In the genomic region with DNA sequence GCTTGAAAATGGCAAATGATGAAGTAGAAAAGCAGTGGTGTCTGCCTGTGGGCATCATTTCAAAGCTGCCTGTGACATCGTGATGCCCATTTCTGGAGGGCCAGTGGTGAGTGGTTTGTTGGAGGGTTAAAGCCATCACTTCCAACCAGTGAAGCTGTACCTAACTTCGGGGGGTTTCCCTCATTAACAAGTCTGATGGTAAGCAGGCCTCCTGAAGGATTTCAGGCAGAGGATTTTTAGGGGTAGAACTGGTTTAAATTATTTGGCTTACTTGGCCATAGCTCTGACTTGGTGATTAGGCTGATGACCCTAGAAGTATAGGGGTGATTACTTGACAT, we compare ENCODE assay signal across 10 cellular contexts. TPM values are rescaled to one million over a fixed set of nuclear protein-coding genes. Genes with fewer than 3 reads are reported as not detected.
DNase-seq lines count a peak whose midpoint lies in the region; ATAC-seq, FAIRE-seq and TF ChIP-seq lines count a peak whose summit lies in the region.
"Had no signal": no experiment of that assay in that cellular context is flagged by ENCODE, and none has a peak within 500 bp of the region (broad histone marks: within the 10 kb centered on the region; RNA-seq: fewer than 3 reads in every experiment).

No MANE protein-coding gene starts in this region.

- peaks cover 0 to 1% (median 0%) of the 10 kb centered on the region in 11 donors for H3K9me3 Mint-ChIP-seq in naive thymus-derived CD4-positive, alpha-beta T cell

- no TSS peak for BruUV-seq in PC-9 (replicated peaks; lab: Mats Ljungman, UMichigan)

- H3K4me2 ChIP-seq in PC-9 = 0 out of 2 replicates have a peak overlapping the region, but pooled peaks have one; percentile 5

- intact Hi-C loops in PC-9 (cut with micrococcal nuclease; ENCODE audit: unreplicated experiment) = no loop called here
- intact Hi-C loops in naive thymus-derived CD4-positive, alpha-beta T cell (cut with micrococcal nuclease) = loop anchor here (2.0 to 5.0 kb wide), 2 partner anchors 14 to 34 kb away; no protein-coding TSS in a partner anchor

- H3K27ac Mint-ChIP-seq in naive thymus-derived CD4-positive, alpha-beta T cell = peak overlapping the region; percentile 74 to 96 (median 84)

- no peaks in the 10 kb centered on the region for H3K27me3 ChIP-seq in PC-9 (ENCODE audit: insufficient read depth, low read depth)
- no peaks in the 10 kb centered on the region for H3K27me3 ChIP-seq in naive thymus-derived CD4-positive, alpha-beta T cell (ENCODE audit: control insufficient read depth in 2 of 2, insufficient read depth in 2 of 2, low read length in 2 of 2)
- no peaks in the 10 kb centered on the region for H3K27me3 ChIP-seq in small intestine (ENCODE audit: control insufficient read depth in 2 of 2, insufficient read depth in 2 of 2, low read length in 2 of 2)

- no peak overlapping the region for H3K27ac ChIP-seq in PC-9
- peak overlapping the region; percentile 55 for H3K27ac ChIP-seq in naive thymus-derived CD4-positive, alpha-beta T cell (ENCODE audit: low read depth, low read length)
- H3K27ac ChIP-seq in small intestine (ENCODE audit: low read depth in 1 of 2, low read length in 1 of 2) = no peak overlapping the region

- peak overlapping the region; percentile 20 to 78 (median 56) for H3K4me3 Mint-ChIP-seq in naive thymus-derived CD4-positive, alpha-beta T cell

- no peaks in the 10 kb centered on the region for H3K9me2 ChIP-seq in PC-9 (ENCODE audit: insufficient read depth)

- peaks cover 0 to 51% (median 35%) of the 10 kb centered on the region in 5 donors for H3K36me3 Mint-ChIP-seq in naive thymus-derived CD4-positive, alpha-beta T cell

- 55 to 69% (median 58%) methylated on average over 2 of the region's 2 CpGs for WGBS in small intestine, 3 donors

- CTCF ChIA-PET in PC-9 (lab: Charles Lee) = no interaction called here
- CTCF ChIA-PET in naive thymus-derived CD4-positive, alpha-beta T cell (lab: Charles Lee) = interaction anchor here (1.0 kb wide), 1 partner anchor 13 kb away, joined by 6 read pairs; no protein-coding TSS in a partner anchor

- H3K79me2 ChIP-seq in PC-9 (ENCODE audit: low read depth) = peaks cover 67% of the 10 kb centered on the region

- no peaks in the 10 kb centered on the region for H3K27me3 Mint-ChIP-seq in naive thymus-derived CD4-positive, alpha-beta T cell

- H4K20me1 ChIP-seq in PC-9 (ENCODE audit: insufficient read depth) = no peaks in the 10 kb centered on the region

- H2AFZ ChIP-seq in PC-9 = no peak overlapping the region

- H3K4me1 ChIP-seq in PC-9 (replicated peaks; ENCODE audit: insufficient read depth) (peaks cover 37% of the 10 kb centered on the region), small intestine (ENCODE audit: control insufficient read depth in 2 of 2, insufficient read depth in 1 of 2, low read depth in 1 of 2, low read length in 1 of 2) (peaks cover 0 to 5% of the 10 kb centered on the region in 2 donors)
- peaks cover 63 to 88% of the 10 kb centered on the region in 2 donors for H3K4me1 ChIP-seq in naive thymus-derived CD4-positive, alpha-beta T cell (ENCODE audit: control insufficient read depth in 2 of 2, insufficient read depth in 2 of 2, low read length in 2 of 2)

- TF ChIP-seq CTCF in GM12865 (IDR thresholded peaks at IDR 0.05; ENCODE audit: insufficient read depth, low read depth, low read length, missing control alignments) (no peak), PC-9 (conservative IDR thresholded peaks at IDR 0.05) (no peak)

- no peak for FAIRE-seq in small intestine (lab: Jason Lieb, UNC)

- H3K4me3 ChIP-seq in GM12865 (ENCODE audit: low read depth, low read length) (peak overlapping the region; percentile 17; the same call in 1 of the 2 replicates), PC-9 (no peak overlapping the region), small intestine (ENCODE audit: low read depth in 1 of 2, low read length in 2 of 2) (no peak overlapping the region)
- H3K4me3 ChIP-seq in naive thymus-derived CD4-positive, alpha-beta T cell (ENCODE audit: low read length) = no peak overlapping the region

- DNase-seq in GM12865 (ENCODE audit: low read depth) (peak; percentile 46), PC-9 (no peak), NCI-H82 (lab: John Stamatoyannopoulos, UW) (no peak), DMS53 treated with DMSO at 0.1 percent for 48 hours (lab: John Stamatoyannopoulos, UW; ENCODE audit: unreplicated experiment) (no peak), small intestine (no peak), NCI-H2029 (lab: John Stamatoyannopoulos, UW) (no peak)
- DNase-seq in naive thymus-derived CD4-positive, alpha-beta T cell = peak in 1 of 9 donors; percentile 28
- DNase-seq: activated CD4-positive, alpha-beta T cell treated with anti-CD3 and anti-CD28 coated beads, Interleukin-2, amount 50 U/mL, for 4 hours; effector CD4-positive, alpha-beta T cell had no signal

- peak; percentile 37 for ATAC-seq in GM21447 (IDR thresholded peaks at IDR 0.05; ENCODE audit: unreplicated experiment)
- ATAC-seq in naive thymus-derived CD4-positive, alpha-beta T cell = peak; percentile 36

- POLR2A ChIA-PET in PC-9 (lab: Charles Lee; ENCODE audit: unreplicated experiment) = no interaction called here
- POLR2A ChIA-PET in naive thymus-derived CD4-positive, alpha-beta T cell (lab: Charles Lee) = interaction anchor here (0.7 to 2.5 kb wide), 6 partner anchors 9 to 127 kb away, joined by 3 to 11 read pairs (median 3); no protein-coding TSS in a partner anchor

- H3K9me3 ChIP-seq in PC-9 (ENCODE audit: insufficient read depth, low read depth) (no peaks in the 10 kb centered on the region), small intestine (ENCODE audit: control insufficient read depth, low read depth) (no peaks in the 10 kb centered on the region)
- H3K9me3 ChIP-seq in naive thymus-derived CD4-positive, alpha-beta T cell (ENCODE audit: control insufficient read depth in 2 of 3, low read length in 3 of 3) = no peaks in the 10 kb centered on the region

- H3F3A ChIP-seq in PC-9 (ENCODE audit: insufficient read depth, low read depth) = peaks cover under 1% of the 10 kb centered on the region; the same call in 1 of the 2 replicates

- H3K36me3 ChIP-seq in PC-9 (ENCODE audit: low read depth) = no peaks in the 10 kb centered on the region
- no peaks in the 10 kb centered on the region for H3K36me3 ChIP-seq in naive thymus-derived CD4-positive, alpha-beta T cell (ENCODE audit: control insufficient read depth in 2 of 3, insufficient read depth in 3 of 3, low read length in 3 of 3)
- H3K36me3 ChIP-seq in small intestine (ENCODE audit: control insufficient read depth in 2 of 2, insufficient read depth in 2 of 2, low read length in 2 of 2) = no peaks in the 10 kb centered on the region

- peaks cover 60 to 98% (median 94%) of the 10 kb centered on the region in 7 donors for H3K4me1 Mint-ChIP-seq in naive thymus-derived CD4-positive, alpha-beta T cell

RNA-seq across cellular contexts. Expression of a gene that starts 10.7 kb away (rescaled TPM):
- total RNA-seq in PC-9 (2021) = 15.0 and 16.4 TPM in 2 replicates
- total RNA-seq in naive thymus-derived CD4-positive, alpha-beta T cell = 100 to 1,000 TPM; 102 to 162 (median 130) TPM
- polyA plus RNA-seq in naive thymus-derived CD4-positive, alpha-beta T cell = 100 to 1,000 TPM; 261 to 285 TPM
- polyA plus RNA-seq in small intestine = 10 to 100 TPM in 2 of 3 donors, 1 to 10 TPM in 1; 8.5 to 11.6 (median 10.3) TPM
